In the genomic region with DNA sequence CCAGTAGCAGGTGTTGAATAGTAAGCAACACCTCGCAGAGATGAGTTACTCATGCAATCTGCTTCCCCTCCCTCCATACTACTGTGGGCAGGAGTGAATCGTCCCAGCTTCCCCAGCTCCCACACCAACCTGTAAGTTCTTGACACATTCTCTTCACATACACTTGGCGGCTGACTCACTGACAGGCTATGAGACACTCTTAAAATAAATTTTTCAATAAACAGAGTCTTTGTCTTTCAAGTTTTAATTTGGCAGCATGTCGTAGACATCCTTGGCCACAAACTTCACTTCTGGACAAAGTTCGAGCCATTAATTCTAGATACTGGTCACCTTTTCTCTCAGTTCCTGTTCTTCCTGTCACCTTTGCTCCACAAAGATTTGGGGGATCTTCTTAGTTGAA, we compare ENCODE assay signal across 13 cellular contexts.
A peak's percentile ranks its signal among the peaks of the same experiment; 100 is the strongest.
DNase-seq lines count a peak whose midpoint lies in the region; ATAC-seq and TF ChIP-seq lines count a peak whose summit lies in the region.
"Had no signal": no experiment of that assay in that cellular context is flagged by ENCODE, and none has a peak within 500 bp of the region (broad histone marks: within the 10 kb centered on the region; RNA-seq: fewer than 3 reads in every experiment).

No MANE protein-coding gene starts in this region.

- H3K36me3 ChIP-seq in heart left ventricle (peaks cover 0 to under 1% (median 0%) of the 10 kb centered on the region in 9 donors), RWPE2 (ENCODE audit: low read depth) (no peaks in the 10 kb centered on the region), heart right ventricle (peaks cover 0 to under 1% (median 0%) of the 10 kb centered on the region in 9 donors)

- ATAC-seq in heart left ventricle (peak in 2 of 4 donors; percentile 35 to 42), Right ventricle myocardium inferior (no peak), RWPE2 (ENCODE audit: low read depth) (peak; percentile 96), heart right ventricle (peak in 3 of 8 donors; percentile 30 to 51 (median 35)), GM19395 (IDR thresholded peaks at IDR 0.05; ENCODE audit: unreplicated experiment) (no peak), GM21737 (IDR thresholded peaks at IDR 0.05; ENCODE audit: unreplicated experiment) (no peak)

- TF ChIP-seq CTCF in heart left ventricle (IDR thresholded peaks at IDR 0.05) (no peak), RWPE2 (IDR thresholded peaks at IDR 0.05; ENCODE audit: poor library complexity, severe bottlenecking) (no peak), heart right ventricle (IDR thresholded peaks at IDR 0.05) (no peak)

- H3K4me1 ChIP-seq in heart left ventricle (peaks cover 7 to 64% (median 41%) of the 10 kb centered on the region in 12 donors), RWPE2 (ENCODE audit: insufficient read depth, poor library complexity, severe bottlenecking) (peaks cover 3% of the 10 kb centered on the region), heart right ventricle (peaks cover 4 to 65% (median 53%) of the 10 kb centered on the region in 9 donors)

- H3K27ac ChIP-seq in heart left ventricle (peak overlapping the region in 8 of 12 donors; percentile 18 to 84 (median 28)), RWPE2 (ENCODE audit: poor library complexity, severe bottlenecking) (no peak overlapping the region), heart right ventricle (peak overlapping the region in 8 of 10 donors; percentile 28 to 80 (median 56))

- no peak for TF ChIP-seq POLR2A in heart left ventricle (IDR thresholded peaks at IDR 0.05)

- no peaks in the 10 kb centered on the region for H3K27me3 ChIP-seq in heart left ventricle
- H3K27me3 ChIP-seq in RWPE2 (ENCODE audit: insufficient read depth, poor library complexity, severe bottlenecking), result no peaks in the 10 kb centered on the region
- no peaks in the 10 kb centered on the region for H3K27me3 ChIP-seq in heart right ventricle

- 62 to 72% (median 67%) methylated on average over 5 of the region's 5 CpGs for WGBS in heart left ventricle, 4 donors
- WGBS in heart right ventricle, 2 donors, result 64 to 70% methylated on average over 5 of the region's 5 CpGs

- intact Hi-C loops in heart left ventricle (cut with DNase I) (loop anchor here in 3 of 10 donors (5.0 to 10.0 kb wide), 3 partner anchors 52 to 249 kb away; no protein-coding TSS in a partner anchor), Right ventricle myocardium inferior (cut with DNase I) (no loop called here), heart right ventricle (cut with DNase I) (no loop called here)

- H3K4me3 ChIP-seq in heart left ventricle (no peak overlapping the region), RWPE2 (ENCODE audit: severe bottlenecking) (no peak overlapping the region), heart right ventricle (no peak overlapping the region)
- H3K4me3 ChIP-seq: smooth muscle cell had no signal

- H3K9me3 ChIP-seq in heart left ventricle (no peaks in the 10 kb centered on the region), RWPE2 (ENCODE audit: severe bottlenecking) (no peaks in the 10 kb centered on the region), heart right ventricle (no peaks in the 10 kb centered on the region)

- DNase-seq in heart left ventricle (no peak), Right ventricle myocardium inferior (ENCODE audit: missing footprints) (no peak), RWPE2 (ENCODE audit: low spot score) (no peak), heart right ventricle (no peak), NCI-H2107 treated with DMSO at 0.1 percent for 48 hours (lab: John Stamatoyannopoulos, UW; ENCODE audit: unreplicated experiment) (no peak), NCI-H2029 (lab: John Stamatoyannopoulos, UW) (no peak)
- DNase-seq: activated B cell treated with CpG ODN at 0.5 μM for 24 hours, GF-D8, midbrain, NCI-H1092 treated with DMSO at 0.1 percent for 48 hours had no signal
